In the genomic region with DNA sequence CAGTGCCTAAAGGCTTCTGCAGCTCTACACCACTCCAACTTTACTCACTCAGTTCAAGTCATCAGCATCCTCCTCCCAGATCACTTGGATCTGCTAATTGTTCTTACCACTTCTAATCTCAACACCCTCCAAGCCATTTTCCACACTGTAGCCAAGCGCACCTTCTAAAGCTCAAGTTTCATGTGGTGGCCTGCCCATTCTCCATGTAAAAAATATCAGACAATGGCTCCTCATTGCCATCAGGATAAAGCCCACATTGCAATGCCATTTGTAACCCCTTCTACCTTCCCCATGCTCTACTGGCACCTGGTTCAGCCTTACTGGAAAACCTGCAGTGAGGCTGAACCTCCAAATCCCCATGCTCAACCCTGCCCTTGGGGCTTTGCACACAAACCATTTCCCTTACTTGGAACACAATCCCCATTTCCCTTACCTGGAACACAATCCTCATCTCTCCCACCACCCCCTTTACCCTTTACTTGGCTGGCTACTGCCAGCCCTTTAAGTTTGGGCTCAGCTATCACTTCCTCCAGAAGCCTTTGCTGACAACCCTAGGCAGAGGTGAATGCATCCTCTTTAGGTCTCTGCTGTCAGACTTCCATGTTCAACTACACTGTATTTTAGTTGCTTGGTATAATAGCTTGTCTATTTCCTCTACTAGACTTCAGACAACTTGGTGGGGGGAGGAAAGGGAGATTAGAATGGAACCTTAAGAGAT, we compare ENCODE assay signal across 16 cellular contexts.
"Had no signal": no experiment of that assay in that cellular context is flagged by ENCODE, and none has a peak within 500 bp of the region (broad histone marks: within the 10 kb centered on the region; RNA-seq: fewer than 3 reads in every experiment).

No MANE protein-coding gene starts in this region.

- H3K36me3 Mint-ChIP-seq: activated CD4-positive, alpha-beta memory T cell treated with anti-CD3 and anti-CD28 coated beads for 36 hours; activated naive CD8-positive, alpha-beta T cell treated with anti-CD3 and anti-CD28 coated beads for 36 hours had no signal

- H3K9me3 ChIP-seq: upper lobe of right lung had no signal

- H3K27ac ChIP-seq: foreskin keratinocyte, upper lobe of right lung had no signal

- DNase-seq: activated CD4-positive, alpha-beta memory T cell treated with anti-CD3 and anti-CD28 coated beads for 36 hours; activated CD4-positive, alpha-beta T cell treated with anti-CD3 and anti-CD28 coated beads for 48 hours; activated naive CD4-positive, alpha-beta T cell treated with Interleukin-2 at 50 U/mL for 16 hours; activated naive CD8-positive, alpha-beta T cell treated with anti-CD3 and anti-CD28 coated beads for 36 hours; activated T-cell treated with anti-CD3 and anti-CD28 coated beads, Interleukin-2, amount 50 U/mL, for 48 hours; foreskin keratinocyte; kidney; left ventricle myocardium superior; nephron progenitor cell; stimulated activated CD4-positive, alpha-beta T cell treated with anti-CD3 and anti-CD28 coated beads, Interleukin-15, amount 100 ng/mL, for 24 hours; stimulated activated naive CD4-positive, alpha-beta T cell; T-helper 1 cell; T1000; upper lobe of right lung had no signal

- H3K27me3 Mint-ChIP-seq: activated CD4-positive, alpha-beta memory T cell treated with anti-CD3 and anti-CD28 coated beads for 36 hours; activated naive CD8-positive, alpha-beta T cell treated with anti-CD3 and anti-CD28 coated beads for 36 hours had no signal

- H3K4me3 Mint-ChIP-seq: activated CD4-positive, alpha-beta memory T cell treated with anti-CD3 and anti-CD28 coated beads for 36 hours; activated naive CD8-positive, alpha-beta T cell treated with anti-CD3 and anti-CD28 coated beads for 36 hours; nephron progenitor cell had no signal

- H3K4me1 Mint-ChIP-seq: activated naive CD8-positive, alpha-beta T cell treated with anti-CD3 and anti-CD28 coated beads for 36 hours had no signal

- H3K27me3 ChIP-seq: foreskin keratinocyte, upper lobe of right lung had no signal

- H3K4me3 ChIP-seq: smooth muscle cell, upper lobe of right lung had no signal

- H3K9me3 Mint-ChIP-seq: activated CD4-positive, alpha-beta memory T cell treated with anti-CD3 and anti-CD28 coated beads for 36 hours; activated naive CD8-positive, alpha-beta T cell treated with anti-CD3 and anti-CD28 coated beads for 36 hours; nephron progenitor cell had no signal

- ATAC-seq: foreskin keratinocyte, left ventricle myocardium superior, sciatic nerve, upper lobe of right lung had no signal

- H3K27ac Mint-ChIP-seq: activated CD4-positive, alpha-beta memory T cell treated with anti-CD3 and anti-CD28 coated beads for 36 hours; activated naive CD8-positive, alpha-beta T cell treated with anti-CD3 and anti-CD28 coated beads for 36 hours; nephron progenitor cell had no signal

- H3K36me3 ChIP-seq: upper lobe of right lung had no signal
